Comparison of ENCODE assay signal across 17 cellular contexts in genomic region chr13:78185700-78186099, GRCh38.
"Had no signal": no experiment of that assay in that cellular context is flagged by ENCODE, and none has a peak within 500 bp of the region (broad histone marks: within the 10 kb centered on the region; RNA-seq: fewer than 3 reads in every experiment).

No MANE protein-coding gene starts in this region.

- H3K4me3 ChIP-seq: ascending aorta, heart left ventricle, skin epidermis, suprapubic skin had no signal

- H3K27ac Mint-ChIP-seq: activated naive CD4-positive, alpha-beta T cell treated with anti-CD3 and anti-CD28 coated beads for 36 hours; activated naive CD8-positive, alpha-beta T cell treated with anti-CD3 and anti-CD28 coated beads, Interleukin-2, amount 50 U/mL, for 24 hours; activated T-helper 2 cell treated with anti-CD3 and anti-CD28 coated beads, Interferon-gamma antibody, Interleukin-2, Interleukin-4, amounts not matched to agents 10 μg/mL and 5 μg/mL and 100 μg/mL, durations not matched to agents 14 hours and 24 hours and 36 hours; immature natural killer cell; natural killer cell had no signal

- H3K27ac ChIP-seq: ascending aorta, heart left ventricle, skin epidermis, suprapubic skin had no signal

- H3K4me3 Mint-ChIP-seq: activated naive CD4-positive, alpha-beta T cell treated with anti-CD3 and anti-CD28 coated beads for 36 hours; activated naive CD8-positive, alpha-beta T cell treated with anti-CD3 and anti-CD28 coated beads, Interleukin-2, amount 50 U/mL, for 24 hours; immature natural killer cell; natural killer cell had no signal

- ATAC-seq: activated naive CD8-positive, alpha-beta T cell treated with anti-CD3 and anti-CD28 coated beads, Interleukin-2, amount 50 U/mL, for 24 hours; heart left ventricle; natural killer cell had no signal

- H3K9me3 ChIP-seq: ascending aorta, suprapubic skin had no signal

- H3K9me3 Mint-ChIP-seq: activated naive CD4-positive, alpha-beta T cell treated with anti-CD3 and anti-CD28 coated beads for 36 hours; activated naive CD8-positive, alpha-beta T cell treated with anti-CD3 and anti-CD28 coated beads, Interleukin-2, amount 50 U/mL, for 24 hours; activated T-helper 2 cell treated with anti-CD3 and anti-CD28 coated beads, Interferon-gamma antibody, Interleukin-2, Interleukin-4, amounts not matched to agents 10 μg/mL and 5 μg/mL and 100 μg/mL, durations not matched to agents 14 hours and 24 hours and 36 hours had no signal

- DNase-seq: activated CD4-positive, alpha-beta T cell treated with anti-CD3 and anti-CD28 coated beads for 1 hour; activated CD4-positive, alpha-beta T cell treated with anti-CD3 and anti-CD28 coated beads, Interleukin-2, amount 50 U/mL, for 4 hours; activated naive CD4-positive, alpha-beta T cell treated with anti-CD3 and anti-CD28 coated beads for 36 hours; activated naive CD8-positive, alpha-beta T cell treated with anti-CD3 and anti-CD28 coated beads, Interleukin-2, amount 50 U/mL, for 24 hours; activated T-cell treated with anti-CD3 and anti-CD28 coated beads, Interleukin-2, amount 50 U/mL, for 1 hour; heart left ventricle; immature natural killer cell; mesendoderm; natural killer cell; stimulated activated CD4-positive, alpha-beta T cell treated with anti-CD3 and anti-CD28 coated beads, Interleukin-15, amount 100 ng/mL, for 24 hours; stimulated activated CD4-positive, alpha-beta T cell treated with anti-CD3 and anti-CD28 coated beads, Interleukin-4, amount 100 ng/mL, for 1 hour; stimulated activated naive CD4-positive, alpha-beta T cell; trophoblast cell had no signal

- H3K4me1 ChIP-seq: ascending aorta, heart left ventricle, suprapubic skin had no signal

- H3K27me3 ChIP-seq: ascending aorta, heart left ventricle, suprapubic skin had no signal

- H3K36me3 ChIP-seq: ascending aorta, heart left ventricle, suprapubic skin had no signal

- H3K36me3 Mint-ChIP-seq: immature natural killer cell, natural killer cell had no signal

- H3K4me1 Mint-ChIP-seq: activated naive CD8-positive, alpha-beta T cell treated with anti-CD3 and anti-CD28 coated beads, Interleukin-2, amount 50 U/mL, for 24 hours; immature natural killer cell; natural killer cell had no signal
